9 cellular contexts compared by ENCODE assay signal in the genomic region with DNA sequence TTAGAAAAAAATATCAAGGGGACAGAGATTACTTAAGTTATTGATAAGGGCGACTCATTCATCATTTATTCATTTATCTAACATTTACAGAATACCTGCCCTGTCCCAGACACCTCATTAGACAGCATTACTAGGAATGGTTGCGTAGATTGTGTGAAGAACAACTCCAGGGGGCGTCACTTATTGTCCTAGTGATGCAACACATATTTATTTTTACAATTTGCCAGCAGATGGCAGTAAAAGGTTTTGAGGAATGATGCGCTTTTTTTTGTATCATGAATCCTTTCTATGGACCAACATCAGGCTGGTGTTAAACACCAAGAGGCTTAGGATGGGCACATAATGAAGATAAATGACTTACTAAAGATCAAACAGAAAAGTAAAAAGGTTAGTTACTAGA. TPM values are rescaled to one million over a fixed set of nuclear protein-coding genes. Genes with fewer than 3 reads are reported as not detected.
DNase-seq lines count a peak whose midpoint lies in the region; ATAC-seq, FAIRE-seq and TF ChIP-seq lines count a peak whose summit lies in the region.
"Had no signal": no experiment of that assay in that cellular context is flagged by ENCODE, and none has a peak within 500 bp of the region (broad histone marks: within the 10 kb centered on the region; RNA-seq: fewer than 3 reads in every experiment).

No MANE protein-coding gene starts in this region.

- no peak for ATAC-seq in HG02623 (IDR thresholded peaks at IDR 0.05; ENCODE audit: unreplicated experiment)

- H3K9me3 Mint-ChIP-seq in astrocyte (ENCODE audit: unreplicated experiment) (no peaks in the 10 kb centered on the region), neural crest cell (no peaks in the 10 kb centered on the region)

- H3K27ac ChIP-seq in astrocyte (ENCODE audit: low read depth, low read length) = no peak overlapping the region

- H3K27ac Mint-ChIP-seq in astrocyte (ENCODE audit: unreplicated experiment) (no peak overlapping the region), neural crest cell (ENCODE audit: unreplicated experiment) (no peak overlapping the region)

- H3K4me1 ChIP-seq in astrocyte (ENCODE audit: insufficient read depth, low read length) = no peaks in the 10 kb centered on the region

- TF ChIP-seq CTCF in astrocyte (IDR thresholded peaks at IDR 0.05; ENCODE audit: insufficient read depth, low read depth, low read length) = peak; percentile 56
- TF ChIP-seq CTCF in neural crest cell (conservative IDR thresholded peaks at IDR 0.05) = peak; percentile 59

- H3K27me3 Mint-ChIP-seq in astrocyte (ENCODE audit: low read depth, unreplicated experiment) (no peaks in the 10 kb centered on the region), neural crest cell (ENCODE audit: low read depth) (peaks cover 4% of the 10 kb centered on the region)

- H3K4me3 Mint-ChIP-seq in astrocyte (ENCODE audit: unreplicated experiment) = no peak overlapping the region
- H3K4me3 Mint-ChIP-seq in neural crest cell = no peak overlapping the region

- H3K9ac ChIP-seq in astrocyte (ENCODE audit: low read length) = no peak overlapping the region

- H3K36me3 Mint-ChIP-seq in astrocyte (ENCODE audit: low read depth, unreplicated experiment) (no peaks in the 10 kb centered on the region), neural crest cell (ENCODE audit: low read depth) (no peaks in the 10 kb centered on the region)

- H3K27me3 ChIP-seq in astrocyte (ENCODE audit: insufficient read depth, low read length) = no peaks in the 10 kb centered on the region

- H3K9me3 ChIP-seq in astrocyte (ENCODE audit: insufficient read depth, low read depth, low read length) = no peaks in the 10 kb centered on the region

- H4K20me1 ChIP-seq in astrocyte (ENCODE audit: insufficient read depth, low read length) = no peaks in the 10 kb centered on the region

- no peaks in the 10 kb centered on the region for H3K79me2 ChIP-seq in astrocyte (ENCODE audit: insufficient read depth, low read length)

- no peak overlapping the region for H2AFZ ChIP-seq in astrocyte (ENCODE audit: low read depth, low read length)

- FAIRE-seq in astrocyte (lab: Jason Lieb, UNC) = no peak

- no peak overlapping the region for H3K4me2 ChIP-seq in astrocyte (ENCODE audit: low read length)

- peak; percentile 47 to 70 for DNase-seq in NCI-H2081 (lab: John Stamatoyannopoulos, UW)
- no peak for DNase-seq in NCI-H2081 treated with DMSO at 0.1 percent for 48 hours (lab: John Stamatoyannopoulos, UW)
- DNase-seq in NCI-H2029 treated with DMSO at 0.1 percent for 48 hours (lab: John Stamatoyannopoulos, UW) = peak; percentile 10
- DNase-seq in astrocyte (ENCODE audit: low read depth) = no peak
- no peak for DNase-seq in neural crest cell (ENCODE audit: low read depth, low spot score)
- no peak for DNase-seq in COLO668 (lab: John Stamatoyannopoulos, UW; ENCODE audit: unreplicated experiment)
- DNase-seq in activated T-cell treated with anti-CD3 and anti-CD28 coated beads, Interleukin-2, amount 50 U/mL, for 1 hour = no peak
- DNase-seq: C1 segment of cervical spinal cord had no signal

- H3K4me3 ChIP-seq in astrocyte (ENCODE audit: insufficient read depth, low read depth, low read length) = no peak overlapping the region

- H3K36me3 ChIP-seq in astrocyte (ENCODE audit: insufficient read depth, low read length) = no peaks in the 10 kb centered on the region

- no peaks in the 10 kb centered on the region for H3K4me1 Mint-ChIP-seq in astrocyte (ENCODE audit: low read depth, unreplicated experiment)
- peaks cover 3% of the 10 kb centered on the region for H3K4me1 Mint-ChIP-seq in neural crest cell

RNA-seq across cellular contexts. Expression of a gene that starts 5.5 kb away (rescaled TPM):
- total RNA-seq in astrocyte = 4.6 and 6.8 TPM in 2 replicates
- total RNA-seq in neural crest cell = 1.9 and 3.6 TPM in 2 replicates

Comparison
In these comparisons a context has a peak if more than half of its experiments do, and no peak if none do; other contexts are left out.
1. DNase-seq: peak in NCI-H2081 (2 of 2) and NCI-H2029 treated with DMSO at 0.1 percent for 48 hours (single experiment); none in NCI-H2081 treated with DMSO at 0.1 percent for 48 hours (single experiment), astrocyte (single experiment), neural crest cell (single experiment), COLO668 (single experiment) and activated T-cell treated with anti-CD3 and anti-CD28 coated beads, Interleukin-2, amount 50 U/mL, for 1 hour (single experiment).